In genomic region chr4:171812377-171813194, GRCh38 we compare ENCODE assay signal across 8 cellular contexts. TPM values are rescaled to one million over a fixed set of nuclear protein-coding genes. Genes with fewer than 3 reads are reported as not detected.
DNase-seq lines count a peak whose midpoint lies in the region; ATAC-seq and TF ChIP-seq lines count a peak whose summit lies in the region.

No MANE protein-coding gene starts in this region.

- ATAC-seq in GM21423 (IDR thresholded peaks at IDR 0.05; ENCODE audit: unreplicated experiment) (peak; percentile 25), natural killer cell (no peak)
- ATAC-seq in stimulated activated effector memory CD8-positive, alpha-beta T cell treated with anti-CD3 and anti-CD28 coated beads, Interleukin-12 subunit alpha, Interleukin-12 subunit beta, amount 100 ng/mL, for 72 hours: peak; percentile 19

- no peaks in the 10 kb centered on the region for H3K36me3 ChIP-seq in Caco-2 (ENCODE audit: control insufficient read depth, insufficient read depth, low read length)

- POLR2A ChIA-PET in Caco-2 (lab: Charles Lee): no interaction called here

- no peaks in the 10 kb centered on the region for H3K27me3 ChIP-seq in Caco-2 (replicated peaks; ENCODE audit: control insufficient read depth, insufficient read depth, low read length)

- H3K27me3 Mint-ChIP-seq in Caco-2 (ENCODE audit: insufficient read depth, unreplicated experiment) (peaks cover 3% of the 10 kb centered on the region), natural killer cell (ENCODE audit: low read depth in 2 of 2) (peaks cover 14 to 17% of the 10 kb centered on the region in 2 donors)

- no peak overlapping the region for H3K4me3 ChIP-seq in Caco-2 (ENCODE audit: low read depth, low read length)

- no peaks in the 10 kb centered on the region for H3K4me1 Mint-ChIP-seq in stimulated activated effector memory CD8-positive, alpha-beta T cell treated with anti-CD3 and anti-CD28 coated beads, Interleukin-12 subunit alpha, Interleukin-12 subunit beta, amount 100 ng/mL, for 72 hours
- H3K4me1 Mint-ChIP-seq in Caco-2 (ENCODE audit: low read depth, unreplicated experiment): no peaks in the 10 kb centered on the region
- H3K4me1 Mint-ChIP-seq in natural killer cell: no peaks in the 10 kb centered on the region

- no peaks in the 10 kb centered on the region for H3K4me1 ChIP-seq in Caco-2

- H3K9me3 ChIP-seq in Caco-2: no peaks in the 10 kb centered on the region

- no peak overlapping the region for H3K27ac Mint-ChIP-seq in stimulated activated effector memory CD8-positive, alpha-beta T cell treated with anti-CD3 and anti-CD28 coated beads, Interleukin-12 subunit alpha, Interleukin-12 subunit beta, amount 100 ng/mL, for 72 hours
- H3K27ac Mint-ChIP-seq in Caco-2 (ENCODE audit: unreplicated experiment) (no peak overlapping the region), natural killer cell (no peak overlapping the region)

- H3K4me3 Mint-ChIP-seq in stimulated activated effector memory CD8-positive, alpha-beta T cell treated with anti-CD3 and anti-CD28 coated beads, Interleukin-12 subunit alpha, Interleukin-12 subunit beta, amount 100 ng/mL, for 72 hours: no peak overlapping the region
- H3K4me3 Mint-ChIP-seq in Caco-2 (ENCODE audit: unreplicated experiment) (no peak overlapping the region), natural killer cell (no peak overlapping the region)

- no TSS peak for BruUV-seq in Caco-2 (replicated peaks; lab: Mats Ljungman, UMichigan)

- TF ChIP-seq CTCF in Caco-2 (IDR thresholded peaks at IDR 0.05; ENCODE audit: insufficient read depth in 1 of 2, low read depth in 1 of 2, low read length in 1 of 2, severe bottlenecking in 1 of 2, unreplicated experiment in 1 of 2) (no peak), natural killer cell (IDR thresholded peaks at IDR 0.05) (no peak)

- DNase-seq in NCI-H345 treated with DMSO at 0.1 percent for 48 hours (lab: John Stamatoyannopoulos, UW; ENCODE audit: unreplicated experiment) (peak; percentile 4), head of caudate nucleus (peak in 28 of 42 donors; percentile 5 to 51 (median 21)), Caco-2 (no peak), NCI-H1092 (lab: John Stamatoyannopoulos, UW) (no peak), natural killer cell (no peak)
- no peak for DNase-seq in stimulated activated effector memory CD8-positive, alpha-beta T cell treated with anti-CD3 and anti-CD28 coated beads, Interleukin-12 subunit alpha, Interleukin-12 subunit beta, amount 100 ng/mL, for 72 hours (ENCODE audit: low spot score in 2 of 2)
- no peak for DNase-seq in activated effector memory CD4-positive, alpha-beta T cell treated with anti-CD3 and anti-CD28 coated beads, Interleukin-2, amount 50 U/mL, for 16 hours

- H3K36me3 Mint-ChIP-seq in stimulated activated effector memory CD8-positive, alpha-beta T cell treated with anti-CD3 and anti-CD28 coated beads, Interleukin-12 subunit alpha, Interleukin-12 subunit beta, amount 100 ng/mL, for 72 hours: peaks cover 5% of the 10 kb centered on the region
- H3K36me3 Mint-ChIP-seq in Caco-2 (ENCODE audit: insufficient read depth, unreplicated experiment) (no peaks in the 10 kb centered on the region), natural killer cell (no peaks in the 10 kb centered on the region)

- CTCF ChIA-PET in Caco-2 (lab: Charles Lee): no interaction called here

- H3K9me3 Mint-ChIP-seq in stimulated activated effector memory CD8-positive, alpha-beta T cell treated with anti-CD3 and anti-CD28 coated beads, Interleukin-12 subunit alpha, Interleukin-12 subunit beta, amount 100 ng/mL, for 72 hours: peaks cover 8% of the 10 kb centered on the region
- H3K9me3 Mint-ChIP-seq in Caco-2 (ENCODE audit: unreplicated experiment) (no peaks in the 10 kb centered on the region), natural killer cell (peaks cover 3 to 7% of the 10 kb centered on the region in 2 donors)

- intact Hi-C loops in head of caudate nucleus (cut with DNase I): no loop called here
- intact Hi-C loops in Caco-2 (cut with micrococcal nuclease; ENCODE audit: unreplicated experiment): no loop called here
- intact Hi-C loops in natural killer cell (cut with micrococcal nuclease): no loop called here

RNA-seq across cellular contexts. Expression of gene GALNTL6, which starts 0.6 kb away (rescaled TPM):
- total RNA-seq in Caco-2 (2022) (not detected in 2 replicates), natural killer cell (not detected)

Comparison
In these comparisons a context has a peak if more than half of its experiments do, and no peak if none do; other contexts are left out.
1. ATAC-seq: peak in GM21423 (single experiment) and stimulated activated effector memory CD8-positive, alpha-beta T cell treated with anti-CD3 and anti-CD28 coated beads, Interleukin-12 subunit alpha, Interleukin-12 subunit beta, amount 100 ng/mL, for 72 hours (single experiment); none in natural killer cell (0 of 3).
2. DNase-seq: peak in NCI-H345 treated with DMSO at 0.1 percent for 48 hours (single experiment) and head of caudate nucleus (28 of 42); none in stimulated activated effector memory CD8-positive, alpha-beta T cell treated with anti-CD3 and anti-CD28 coated beads, Interleukin-12 subunit alpha, Interleukin-12 subunit beta, amount 100 ng/mL, for 72 hours (0 of 2), Caco-2 (0 of 2), NCI-H1092 (single experiment), natural killer cell (single experiment) and activated effector memory CD4-positive, alpha-beta T cell treated with anti-CD3 and anti-CD28 coated beads, Interleukin-2, amount 50 U/mL, for 16 hours (single experiment).